Comparison of ENCODE assay signal across 20 cellular contexts in genomic region chr3:69196876-69197275, GRCh38.
DNase-seq lines count a peak whose midpoint lies in the region; TF ChIP-seq lines count a peak whose summit lies in the region.
"Had no signal": no experiment of that assay in that cellular context is flagged by ENCODE, and none has a peak within 500 bp of the region (broad histone marks: within the 10 kb centered on the region; RNA-seq: fewer than 3 reads in every experiment).

No MANE protein-coding gene starts in this region.

- DNase-seq in T-helper 2 cell treated with Interferon-gamma antibody and Interleukin-4, amounts not matched to agents 5 μg/mL and 100 μg/mL, for 36 hours (ENCODE audit: low spot score): no peak
- no peak for DNase-seq in T-helper 2 cell
- DNase-seq in GM12865 (ENCODE audit: low read depth): peak; percentile 28
- DNase-seq in activated naive CD8-positive, alpha-beta T cell treated with anti-CD3 and anti-CD28 coated beads for 36 hours: no peak
- DNase-seq in nephron progenitor cell: no peak
- DNase-seq in middle frontal gyrus (ENCODE audit: extremely low spot score, low spot score): no peak
- DNase-seq in OCI-M2 (lab: John Stamatoyannopoulos, UW; ENCODE audit: unreplicated experiment): no peak
- DNase-seq in NOMO-1 treated with dmso at 0.1 percent for 144 hours (lab: John Stamatoyannopoulos, UW; ENCODE audit: unreplicated experiment): no peak
- DNase-seq: 8988T; activated CD4-positive, alpha-beta T cell treated with anti-CD3 and anti-CD28 coated beads for 48 hours; CD4-positive, alpha-beta T cell; erythroblast; foreskin fibroblast; left colon; NCI-H1694; NCI-H526; SJCRH30; stimulated activated CD4-positive, alpha-beta T cell treated with anti-CD3 and anti-CD28 coated beads, Interleukin-2, amount 100 ng/mL, for 48 hours; stimulated activated naive B cell treated with anti-CD40 and anti-IgM and Interleukin-4, amounts not matched to agents 10 μg/mL and 1 μg/mL and 100 μg/mL, for 72 hours; thyroid gland had no signal

- peak overlapping the region; percentile 88 for H3K27ac Mint-ChIP-seq in T-helper 2 cell treated with Interferon-gamma antibody and Interleukin-4, amounts not matched to agents 5 μg/mL and 100 μg/mL, for 36 hours
- H3K27ac Mint-ChIP-seq in activated naive CD8-positive, alpha-beta T cell treated with anti-CD3 and anti-CD28 coated beads for 36 hours: peak overlapping the region; percentile 61
- H3K27ac Mint-ChIP-seq in nephron progenitor cell: no peak overlapping the region
- H3K27ac Mint-ChIP-seq: CD4-positive, alpha-beta T cell; stimulated activated naive B cell treated with anti-CD40 and anti-IgM and Interleukin-4, amounts not matched to agents 10 μg/mL and 1 μg/mL and 100 μg/mL, for 72 hours had no signal

- TF ChIP-seq CTCF in GM12865 (IDR thresholded peaks at IDR 0.05; ENCODE audit: insufficient read depth, low read depth, low read length, missing control alignments): no peak
- TF ChIP-seq CTCF in nephron progenitor cell (IDR thresholded peaks at IDR 0.05): no peak

- H3K9me3 Mint-ChIP-seq in T-helper 2 cell treated with Interferon-gamma antibody and Interleukin-4, amounts not matched to agents 5 μg/mL and 100 μg/mL, for 36 hours: no peaks in the 10 kb centered on the region
- H3K9me3 Mint-ChIP-seq in activated naive CD8-positive, alpha-beta T cell treated with anti-CD3 and anti-CD28 coated beads for 36 hours: peaks cover 8% of the 10 kb centered on the region
- H3K9me3 Mint-ChIP-seq in nephron progenitor cell: no peaks in the 10 kb centered on the region
- H3K9me3 Mint-ChIP-seq: CD4-positive, alpha-beta T cell; stimulated activated naive B cell treated with anti-CD40 and anti-IgM and Interleukin-4, amounts not matched to agents 10 μg/mL and 1 μg/mL and 100 μg/mL, for 72 hours had no signal

- H3K4me3 Mint-ChIP-seq in T-helper 2 cell treated with Interferon-gamma antibody and Interleukin-4, amounts not matched to agents 5 μg/mL and 100 μg/mL, for 36 hours: peak overlapping the region; percentile 90
- H3K4me3 Mint-ChIP-seq in activated naive CD8-positive, alpha-beta T cell treated with anti-CD3 and anti-CD28 coated beads for 36 hours: no peak overlapping the region
- peak overlapping the region; percentile 31 for H3K4me3 Mint-ChIP-seq in nephron progenitor cell
- H3K4me3 Mint-ChIP-seq: CD4-positive, alpha-beta T cell; stimulated activated naive B cell treated with anti-CD40 and anti-IgM and Interleukin-4, amounts not matched to agents 10 μg/mL and 1 μg/mL and 100 μg/mL, for 72 hours had no signal

- no peaks in the 10 kb centered on the region for H3K27me3 Mint-ChIP-seq in T-helper 2 cell treated with Interferon-gamma antibody and Interleukin-4, amounts not matched to agents 5 μg/mL and 100 μg/mL, for 36 hours (ENCODE audit: low read depth)
- H3K27me3 Mint-ChIP-seq in activated naive CD8-positive, alpha-beta T cell treated with anti-CD3 and anti-CD28 coated beads for 36 hours: peaks cover 10% of the 10 kb centered on the region
- no peaks in the 10 kb centered on the region for H3K27me3 Mint-ChIP-seq in nephron progenitor cell (ENCODE audit: low read depth, poor library complexity)
- H3K27me3 Mint-ChIP-seq: CD4-positive, alpha-beta T cell; stimulated activated naive B cell treated with anti-CD40 and anti-IgM and Interleukin-4, amounts not matched to agents 10 μg/mL and 1 μg/mL and 100 μg/mL, for 72 hours had no signal

- H3K36me3 Mint-ChIP-seq in T-helper 2 cell treated with Interferon-gamma antibody and Interleukin-4, amounts not matched to agents 5 μg/mL and 100 μg/mL, for 36 hours (ENCODE audit: low read depth): peaks cover 66% of the 10 kb centered on the region
- peaks cover 35% of the 10 kb centered on the region for H3K36me3 Mint-ChIP-seq in activated naive CD8-positive, alpha-beta T cell treated with anti-CD3 and anti-CD28 coated beads for 36 hours
- peaks cover 65% of the 10 kb centered on the region for H3K36me3 Mint-ChIP-seq in nephron progenitor cell (ENCODE audit: low read depth)
- H3K36me3 Mint-ChIP-seq: stimulated activated naive B cell treated with anti-CD40 and anti-IgM and Interleukin-4, amounts not matched to agents 10 μg/mL and 1 μg/mL and 100 μg/mL, for 72 hours had no signal

- no peak overlapping the region for H3K4me3 ChIP-seq in GM12865 (ENCODE audit: low read depth, low read length)
- H3K4me3 ChIP-seq: SJCRH30, thyroid gland had no signal

- peaks cover 46% of the 10 kb centered on the region for H3K4me1 Mint-ChIP-seq in T-helper 2 cell treated with Interferon-gamma antibody and Interleukin-4, amounts not matched to agents 5 μg/mL and 100 μg/mL, for 36 hours (ENCODE audit: low read depth)
- H3K4me1 Mint-ChIP-seq in activated naive CD8-positive, alpha-beta T cell treated with anti-CD3 and anti-CD28 coated beads for 36 hours: peaks cover 51% of the 10 kb centered on the region
- H3K4me1 Mint-ChIP-seq in nephron progenitor cell: peaks cover 69% of the 10 kb centered on the region
